ENCODE assay signal across 1 cellular context in genomic region chr12:132809391-132809790, GRCh38.
TF ChIP-seq lines count a peak whose summit lies in the region.

No MANE protein-coding gene starts in this region.

TF ChIP-seq in H1, 55 proteins besides CTCF, POLR2A, EP300 and RAD21:
- peak; percentile 45; the same call in 1 of the 2 replicates for TF ChIP-seq RFX5 (IDR thresholded peaks at IDR 0.05; ENCODE audit: borderline replicate concordance, low read depth, low read length)
TF ChIP-seq in H1: peak in this region for 1; not testable (repeated sequence) for 54.
